ENCODE assay signal across 26 cellular contexts in the genomic region with DNA sequence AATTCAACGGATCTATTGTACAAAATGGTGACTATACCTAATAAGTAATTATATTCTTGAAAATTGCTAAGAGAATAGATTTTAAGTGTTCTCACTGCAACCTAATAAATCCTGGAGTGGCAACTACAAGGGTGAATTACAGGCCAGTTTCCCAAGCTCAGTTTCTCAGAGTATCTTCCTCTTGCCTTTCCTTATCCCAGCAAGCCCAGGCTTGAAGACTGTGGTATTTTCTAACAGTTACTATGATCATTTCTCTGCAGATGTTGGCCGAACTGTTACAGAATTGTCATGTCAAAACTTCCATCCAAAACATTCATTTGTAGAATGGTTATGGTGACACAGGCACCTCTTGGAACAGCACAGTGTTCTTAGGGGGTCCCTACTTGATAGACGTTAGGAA.
"Had no signal": no experiment of that assay in that cellular context is flagged by ENCODE, and none has a peak within 500 bp of the region (broad histone marks: within the 10 kb centered on the region; RNA-seq: fewer than 3 reads in every experiment).

No MANE protein-coding gene starts in this region.

- H3K4me3 ChIP-seq: pancreas, prostate gland, right lobe of liver, sigmoid colon, stomach, thoracic aorta, thyroid gland, tibial nerve, upper lobe of left lung, vagina had no signal

- H3K27me3 ChIP-seq: neutrophil, pancreas, right lobe of liver, sigmoid colon, stomach, thyroid gland, tibial nerve, upper lobe of left lung, vagina had no signal

- H3K27ac ChIP-seq: neutrophil, pancreas, prostate gland, right lobe of liver, sigmoid colon, stomach, thoracic aorta, thyroid gland, tibial nerve, upper lobe of left lung, vagina had no signal

- ATAC-seq: natural killer cell treated with Interleukin-12 subunit alpha and Interleukin-12 subunit beta and Interleukin-15 and Interleukin-18, amount 100 ng/mL, for 72 hours; pancreas; right cardiac atrium; right lobe of liver; stimulated activated effector memory CD8-positive, alpha-beta T cell treated with anti-CD3 and anti-CD28 coated beads, Interleukin-12 subunit alpha, Interleukin-12 subunit beta, amount 100 ng/mL, for 72 hours; stimulated activated naive B cell treated with anti-CD40 and anti-IgM and Interleukin-4, amounts not matched to agents 10 μg/mL and 1 μg/mL and 100 μg/mL, for 72 hours had no signal

- DNase-seq: nephron progenitor cell; nucleus accumbens; pancreas; retina; right cardiac atrium; right lobe of liver; sigmoid colon; small intestine; stimulated activated CD4-positive, alpha-beta T cell treated with anti-CD3 and anti-CD28 coated beads, Interleukin-15, amount 100 ng/mL, for 24 hours; stimulated activated CD4-positive, alpha-beta T cell treated with anti-CD3 and anti-CD28 coated beads, Interleukin-2, amount 100 ng/mL, for 24 hours; stimulated activated CD4-positive, alpha-beta T cell treated with anti-CD3 and anti-CD28 coated beads, Interleukin-2, amount 100 ng/mL, for 48 hours; stimulated activated CD4-positive, alpha-beta T cell treated with anti-CD3 and anti-CD28 coated beads, Interleukin-4, amount 100 ng/mL, for 24 hours; stimulated activated naive B cell treated with anti-CD40 and anti-IgM and Interleukin-4, amounts not matched to agents 10 μg/mL and 1 μg/mL and 100 μg/mL, for 72 hours; stimulated activated naive CD4-positive, alpha-beta T cell treated with Interleukin-2 at 50 U/mL for 16 hours; stomach; thyroid gland; trophoblast cell; upper lobe of left lung had no signal

- FAIRE-seq: pancreas, small intestine, urothelium cell line had no signal

- H3K4me1 ChIP-seq: pancreas, prostate gland, right lobe of liver, sigmoid colon, stomach, thyroid gland, tibial nerve, upper lobe of left lung, vagina had no signal
